Comparison of ENCODE assay signal across 20 cellular contexts in the genomic region with DNA sequence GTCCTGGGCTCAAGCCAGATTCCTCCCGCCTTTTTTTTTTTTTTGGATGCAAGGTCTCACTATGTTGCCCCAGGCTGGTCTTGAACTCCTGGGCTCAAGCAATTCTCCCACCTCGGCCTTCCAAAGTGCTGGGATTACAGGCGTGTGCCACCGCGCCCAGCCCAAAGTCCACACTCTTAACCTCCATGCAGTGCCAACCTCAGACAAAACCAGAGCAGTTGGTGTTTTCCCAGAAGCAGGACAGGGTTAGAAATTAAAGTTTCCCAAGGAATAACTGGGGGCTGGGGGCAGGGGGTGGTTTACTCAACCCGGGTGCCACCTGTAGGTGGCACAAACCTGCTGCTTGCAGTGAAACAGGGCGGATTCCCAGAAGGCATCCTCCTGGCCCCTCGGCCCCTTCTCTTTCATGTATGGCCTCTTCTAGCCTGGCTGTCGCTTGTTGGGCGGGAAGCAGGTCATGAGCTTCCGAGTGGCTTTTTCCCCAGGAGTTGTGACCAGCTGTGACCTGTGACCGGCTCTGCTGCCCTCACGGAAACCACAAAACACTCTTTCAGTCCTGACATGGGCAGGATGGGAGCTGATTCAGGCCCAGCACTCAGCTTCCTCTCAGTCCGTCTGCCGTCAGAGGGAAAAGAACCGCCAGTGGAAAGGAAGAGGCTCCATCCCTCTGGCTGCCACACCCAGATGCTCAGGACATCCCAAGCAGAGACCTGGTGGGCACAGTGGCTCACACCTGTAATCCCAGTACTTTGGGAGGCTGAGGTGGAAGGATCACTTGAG. TPM values are rescaled to one million over a fixed set of nuclear protein-coding genes. Genes with fewer than 3 reads are reported as not detected.
DNase-seq lines count a peak whose midpoint lies in the region; ATAC-seq, FAIRE-seq and TF ChIP-seq lines count a peak whose summit lies in the region.
"Had no signal": no experiment of that assay in that cellular context is flagged by ENCODE, and none has a peak within 500 bp of the region (broad histone marks: within the 10 kb centered on the region; RNA-seq: fewer than 3 reads in every experiment).

No MANE protein-coding gene starts in this region.

- H3K4me3 Mint-ChIP-seq in neural crest cell (no peak overlapping the region), HFFc6 (no peak overlapping the region)
- H3K4me3 Mint-ChIP-seq: CD8-positive, alpha-beta T cell had no signal

- H3K27ac ChIP-seq in left lung = no peak overlapping the region
- no peak overlapping the region for H3K27ac ChIP-seq in PC-3 (ENCODE audit: low read length)
- H3K27ac ChIP-seq: 22Rv1, BLaER1 had no signal

- no peak for FAIRE-seq in RCC 7860 (lab: Jason Lieb, UNC)
- FAIRE-seq: D721Med had no signal

- TF ChIP-seq CTCF in neural crest cell (conservative IDR thresholded peaks at IDR 0.05) = no peak
- TF ChIP-seq CTCF in left lung (IDR thresholded peaks at IDR 0.05) = no peak
- TF ChIP-seq CTCF in PC-3 (conservative IDR thresholded peaks at IDR 0.05; ENCODE audit: low read depth, low read length) = no peak
- no peak for TF ChIP-seq CTCF in HFFc6 (IDR thresholded peaks at IDR 0.05)

- H3K4me3 ChIP-seq in left lung (no peak overlapping the region), PC-3 (ENCODE audit: low read length) (no peak overlapping the region)
- H3K4me3 ChIP-seq: BLaER1 had no signal

- no peaks in the 10 kb centered on the region for H3K4me1 ChIP-seq in left lung
- H3K4me1 ChIP-seq in PC-3 (ENCODE audit: insufficient read depth, low read length) = no peaks in the 10 kb centered on the region; the same call in 1 of the 2 replicates

- H3K27ac Mint-ChIP-seq in neural crest cell (ENCODE audit: unreplicated experiment) = peak overlapping the region; percentile 43
- no peak overlapping the region for H3K27ac Mint-ChIP-seq in HFFc6
- H3K27ac Mint-ChIP-seq: CD8-positive, alpha-beta T cell had no signal

- H3K27me3 Mint-ChIP-seq in neural crest cell (ENCODE audit: low read depth) (no peaks in the 10 kb centered on the region), HFFc6 (ENCODE audit: insufficient read depth) (peaks cover 13% of the 10 kb centered on the region)

- H3K9me3 ChIP-seq in left lung = no peaks in the 10 kb centered on the region
- no peaks in the 10 kb centered on the region for H3K9me3 ChIP-seq in PC-3 (ENCODE audit: low read length)
- H3K9me3 ChIP-seq: BLaER1 had no signal

- H3K9me2 ChIP-seq in PC-3 (replicated peaks; ENCODE audit: low read length) = no peaks in the 10 kb centered on the region

- CTCF ChIA-PET in PC-3 (lab: Charles Lee) = no interaction called here

- H3K4me2 ChIP-seq in PC-3 (ENCODE audit: low read length) = no peak overlapping the region
- H3K4me2 ChIP-seq: BLaER1 had no signal

- H3K36me3 ChIP-seq in left lung = no peaks in the 10 kb centered on the region
- no peaks in the 10 kb centered on the region for H3K36me3 ChIP-seq in PC-3 (ENCODE audit: low read depth, low read length)
- H3K36me3 ChIP-seq: BLaER1 had no signal

- H3K9ac ChIP-seq in PC-3 (ENCODE audit: low read length) = no peak overlapping the region
- H3K9ac ChIP-seq: BLaER1 had no signal

- ATAC-seq in left lobe of liver (peak; percentile 34), left ventricle myocardium superior (no peak), left lung (no peak), PC-3 (no peak)
- ATAC-seq: CD8-positive, alpha-beta T cell; HCT116 had no signal

- H3K27me3 ChIP-seq in left lung (no peaks in the 10 kb centered on the region), PC-3 (ENCODE audit: low read length) (no peaks in the 10 kb centered on the region)
- H3K27me3 ChIP-seq: BLaER1 had no signal

- DNase-seq in A172 (ENCODE audit: low spot score) (peak; percentile 32), RCC 7860 (ENCODE audit: low spot score) (peak; percentile 8), left lobe of liver (ENCODE audit: low spot score) (no peak), neural crest cell (ENCODE audit: low read depth, low spot score) (peak; percentile 4), left ventricle myocardium superior (no peak), left lung (no peak), PC-3 (no peak), HFFc6 (no peak)
- DNase-seq: CD8-positive, alpha-beta T cell; DMS79 treated with DMSO at 0.1 percent for 48 hours; KBM-7; NCI-H1436; NCI-H2029; NCI-H2171 treated with DMSO at 0.1 percent for 48 hours; NCI-H774; SHP77 treated with DMSO at 0.1 percent for 48 hours had no signal

- H3K4me1 Mint-ChIP-seq in neural crest cell (peaks cover 12% of the 10 kb centered on the region), HFFc6 (ENCODE audit: low read depth) (0 out of 2 replicates have a peak, but pooled peaks cover 5% of the 10 kb centered on the region)

- POLR2A ChIA-PET in PC-3 (lab: Charles Lee; ENCODE audit: unreplicated experiment) = no interaction called here

- H3F3A ChIP-seq in PC-3 (ENCODE audit: low read length, unreplicated experiment) = no peaks in the 10 kb centered on the region

- H3K9me3 Mint-ChIP-seq in neural crest cell (no peaks in the 10 kb centered on the region), HFFc6 (no peaks in the 10 kb centered on the region)
- H3K9me3 Mint-ChIP-seq: CD8-positive, alpha-beta T cell had no signal

- no peaks in the 10 kb centered on the region for H3K79me2 ChIP-seq in PC-3 (ENCODE audit: low read length)

- no TSS peak for BruUV-seq in PC-3 (replicated peaks; lab: Mats Ljungman, UMichigan)

- no peak overlapping the region for H2AFZ ChIP-seq in PC-3 (ENCODE audit: low read length)

- intact Hi-C loops in left ventricle myocardium superior (cut with micrococcal nuclease) = no loop called here
- intact Hi-C loops in left lung (cut with DNase I) = no loop called here
- intact Hi-C loops in PC-3 (cut with micrococcal nuclease) = no loop called here

- H3K36me3 Mint-ChIP-seq in neural crest cell (ENCODE audit: low read depth) (no peaks in the 10 kb centered on the region), HFFc6 (ENCODE audit: low read depth) (no peaks in the 10 kb centered on the region)
- H3K36me3 Mint-ChIP-seq: CD8-positive, alpha-beta T cell had no signal

- no peaks in the 10 kb centered on the region for H4K20me1 ChIP-seq in PC-3 (ENCODE audit: low read length)
- H4K20me1 ChIP-seq: BLaER1 had no signal

RNA-seq across cellular contexts. Expression of a gene that starts 25.6 kb away (rescaled TPM):
- 49.8 and 62.1 TPM in 2 replicates for total RNA-seq in A172 (2014; rRNA removed; shearing (Covaris generic))
- total RNA-seq in left lobe of liver (44.3 TPM), neural crest cell (151 and 162 TPM in 2 replicates), left ventricle myocardium superior (68.0 TPM), left lung (10 to 100 TPM; 70.4 to 98.4 TPM), PC-3 (2014; rRNA removed) (52.8 and 73.8 TPM in 2 replicates)
- total RNA-seq in HFFc6 (2021; fragmentation: NEBNext Ultra II Directional; extraction: Animal tissue kit (Norgen Biotek cat#: 25700)) = 10 to 100 TPM; 80.1 to 93.4 (median 89.5) TPM

Comparison
In these comparisons a context has a peak if more than half of its experiments do, and no peak if none do; other contexts are left out.
1. DNase-seq: peak in A172 (single experiment), RCC 7860 (single experiment) and neural crest cell (single experiment); none in left lobe of liver (single experiment), left ventricle myocardium superior (single experiment), left lung (0 of 2), PC-3 (single experiment) and HFFc6 (single experiment).